ENCODE assay signal across 1 cellular context in the genomic region with DNA sequence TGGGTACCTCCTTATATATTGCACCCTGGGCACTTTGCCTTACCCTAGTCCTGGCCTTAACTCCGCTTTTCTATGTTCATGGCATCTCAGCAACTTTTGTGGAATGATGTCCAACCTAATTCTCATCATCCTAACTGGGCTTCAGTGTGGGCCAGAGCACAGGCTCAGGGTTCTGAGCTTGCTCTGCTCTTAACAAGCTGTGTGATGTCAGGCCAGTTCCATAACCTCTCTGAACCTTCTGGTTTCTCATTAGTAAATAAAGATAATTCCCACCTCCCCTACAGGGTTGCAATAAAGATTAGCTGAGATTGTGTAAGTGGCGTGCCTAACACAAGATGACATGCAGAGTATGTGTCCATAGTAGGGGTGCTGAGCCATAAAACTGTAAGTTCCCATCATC.
TF ChIP-seq lines count a peak whose summit lies in the region.

No MANE protein-coding gene starts in this region.

TF ChIP-seq in K562, 482 proteins besides CTCF, POLR2A, EP300 and RAD21 (continued from another document and continues in another):
- TF ChIP-seq, protein P1, sequence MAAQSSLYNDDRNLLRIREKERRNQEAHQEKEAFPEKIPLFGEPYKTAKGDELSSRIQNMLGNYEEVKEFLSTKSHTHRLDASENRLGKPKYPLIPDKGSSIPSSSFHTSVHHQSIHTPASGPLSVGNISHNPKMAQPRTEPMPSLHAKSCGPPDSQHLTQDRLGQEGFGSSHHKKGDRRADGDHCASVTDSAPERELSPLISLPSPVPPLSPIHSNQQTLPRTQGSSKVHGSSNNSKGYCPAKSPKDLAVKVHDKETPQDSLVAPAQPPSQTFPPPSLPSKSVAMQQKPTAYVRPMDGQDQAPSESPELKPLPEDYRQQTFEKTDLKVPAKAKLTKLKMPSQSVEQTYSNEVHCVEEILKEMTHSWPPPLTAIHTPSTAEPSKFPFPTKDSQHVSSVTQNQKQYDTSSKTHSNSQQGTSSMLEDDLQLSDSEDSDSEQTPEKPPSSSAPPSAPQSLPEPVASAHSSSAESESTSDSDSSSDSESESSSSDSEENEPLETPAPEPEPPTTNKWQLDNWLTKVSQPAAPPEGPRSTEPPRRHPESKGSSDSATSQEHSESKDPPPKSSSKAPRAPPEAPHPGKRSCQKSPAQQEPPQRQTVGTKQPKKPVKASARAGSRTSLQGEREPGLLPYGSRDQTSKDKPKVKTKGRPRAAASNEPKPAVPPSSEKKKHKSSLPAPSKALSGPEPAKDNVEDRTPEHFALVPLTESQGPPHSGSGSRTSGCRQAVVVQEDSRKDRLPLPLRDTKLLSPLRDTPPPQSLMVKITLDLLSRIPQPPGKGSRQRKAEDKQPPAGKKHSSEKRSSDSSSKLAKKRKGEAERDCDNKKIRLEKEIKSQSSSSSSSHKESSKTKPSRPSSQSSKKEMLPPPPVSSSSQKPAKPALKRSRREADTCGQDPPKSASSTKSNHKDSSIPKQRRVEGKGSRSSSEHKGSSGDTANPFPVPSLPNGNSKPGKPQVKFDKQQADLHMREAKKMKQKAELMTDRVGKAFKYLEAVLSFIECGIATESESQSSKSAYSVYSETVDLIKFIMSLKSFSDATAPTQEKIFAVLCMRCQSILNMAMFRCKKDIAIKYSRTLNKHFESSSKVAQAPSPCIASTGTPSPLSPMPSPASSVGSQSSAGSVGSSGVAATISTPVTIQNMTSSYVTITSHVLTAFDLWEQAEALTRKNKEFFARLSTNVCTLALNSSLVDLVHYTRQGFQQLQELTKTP (IDR thresholded peaks at IDR 0.05; ENCODE audit: low read depth in 1 of 2, partially characterized antibody in 2 of 2): no peak
- TF ChIP-seq BCOR (IDR thresholded peaks at IDR 0.05) (peak; percentile 92), BRF1 (IDR thresholded peaks at IDR 0.05; ENCODE audit: borderline replicate concordance, extremely low read depth, insufficient read length) (no peak), ZNF589 (CRISPR knock-in tag; IDR thresholded peaks at IDR 0.05; ENCODE audit: low read depth) (no peak), FOXP1 (CRISPR knock-in tag; IDR thresholded peaks at IDR 0.05) (0 out of 2 replicates have a peak, but pooled peaks have one; percentile 44), EWSR1 (IDR thresholded peaks at IDR 0.05; ENCODE audit: borderline replicate concordance, low read depth, partially characterized antibody) (no peak), FOXJ2 (tag; IDR thresholded peaks at IDR 0.05) (no peak), CBX5 (IDR thresholded peaks at IDR 0.05; ENCODE audit: borderline replicate concordance, low read depth) (no peak), PTTG1 (tag; IDR thresholded peaks at IDR 0.05; ENCODE audit: low read depth) (no peak), HIVEP1 (CRISPR knock-in tag; IDR thresholded peaks at IDR 0.05) (no peak), NR2C1 (IDR thresholded peaks at IDR 0.05) (no peak), NR2C1 (tag; IDR thresholded peaks at IDR 0.05) (0 out of 2 replicates have a peak, but pooled peaks have one; percentile 6), ZNF134 (CRISPR knock-in tag; conservative IDR thresholded peaks at IDR 0.05) (no peak), ZNF586 (CRISPR knock-in tag; conservative IDR thresholded peaks at IDR 0.05) (no peak), BRD9 (IDR thresholded peaks at IDR 0.05; ENCODE audit: low read depth, partially characterized antibody) (peak; percentile 59), BRD4 (IDR thresholded peaks at IDR 0.05) (no peak), SMAD1 (IDR thresholded peaks at IDR 0.05; ENCODE audit: low read depth, low read length, partially characterized antibody) (no peak), KLF6 (CRISPR knock-in tag; IDR thresholded peaks at IDR 0.05; ENCODE audit: borderline replicate concordance) (no peak), U2AF2 (optimal IDR thresholded peaks at IDR 0.05; ENCODE audit: low read depth, low read length) (no peak), PML (IDR thresholded peaks at IDR 0.05; ENCODE audit: low read length) (no peak), GABPB2 (CRISPR knock-in tag; conservative IDR thresholded peaks at IDR 0.05) (no peak), ZNF184 (CRISPR knock-in tag; IDR thresholded peaks at IDR 0.05) (no peak), RBM34 (IDR thresholded peaks at IDR 0.05; ENCODE audit: borderline replicate concordance, insufficient read depth, low read length) (no peak), SMAD2 (IDR thresholded peaks at IDR 0.05; ENCODE audit: low read depth, low read length) (no peak), ZNF324 (CRISPR knock-in tag; IDR thresholded peaks at IDR 0.05) (no peak), TAF9B (IDR thresholded peaks at IDR 0.05; ENCODE audit: partially characterized antibody) (no peak), NR4A1 (CRISPR knock-in tag; IDR thresholded peaks at IDR 0.05) (no peak), NR4A1 (tag; IDR thresholded peaks at IDR 0.05) (no peak), PHF20 (IDR thresholded peaks at IDR 0.05; ENCODE audit: partially characterized antibody) (no peak), ADNP (tag; IDR thresholded peaks at IDR 0.05) (peak; percentile 61; the same call in 1 of the 2 replicates)
- TF ChIP-seq, protein P2, sequence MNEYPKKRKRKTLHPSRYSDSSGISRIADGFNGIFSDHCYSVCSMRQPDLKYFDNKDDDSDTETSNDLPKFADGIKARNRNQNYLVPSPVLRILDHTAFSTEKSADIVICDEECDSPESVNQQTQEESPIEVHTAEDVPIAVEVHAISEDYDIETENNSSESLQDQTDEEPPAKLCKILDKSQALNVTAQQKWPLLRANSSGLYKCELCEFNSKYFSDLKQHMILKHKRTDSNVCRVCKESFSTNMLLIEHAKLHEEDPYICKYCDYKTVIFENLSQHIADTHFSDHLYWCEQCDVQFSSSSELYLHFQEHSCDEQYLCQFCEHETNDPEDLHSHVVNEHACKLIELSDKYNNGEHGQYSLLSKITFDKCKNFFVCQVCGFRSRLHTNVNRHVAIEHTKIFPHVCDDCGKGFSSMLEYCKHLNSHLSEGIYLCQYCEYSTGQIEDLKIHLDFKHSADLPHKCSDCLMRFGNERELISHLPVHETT (CRISPR knock-in tag; conservative IDR thresholded peaks at IDR 0.05 in 1 of 2, IDR thresholded peaks at IDR 0.05 in 1 of 2): no peak
- TF ChIP-seq, protein P3, sequence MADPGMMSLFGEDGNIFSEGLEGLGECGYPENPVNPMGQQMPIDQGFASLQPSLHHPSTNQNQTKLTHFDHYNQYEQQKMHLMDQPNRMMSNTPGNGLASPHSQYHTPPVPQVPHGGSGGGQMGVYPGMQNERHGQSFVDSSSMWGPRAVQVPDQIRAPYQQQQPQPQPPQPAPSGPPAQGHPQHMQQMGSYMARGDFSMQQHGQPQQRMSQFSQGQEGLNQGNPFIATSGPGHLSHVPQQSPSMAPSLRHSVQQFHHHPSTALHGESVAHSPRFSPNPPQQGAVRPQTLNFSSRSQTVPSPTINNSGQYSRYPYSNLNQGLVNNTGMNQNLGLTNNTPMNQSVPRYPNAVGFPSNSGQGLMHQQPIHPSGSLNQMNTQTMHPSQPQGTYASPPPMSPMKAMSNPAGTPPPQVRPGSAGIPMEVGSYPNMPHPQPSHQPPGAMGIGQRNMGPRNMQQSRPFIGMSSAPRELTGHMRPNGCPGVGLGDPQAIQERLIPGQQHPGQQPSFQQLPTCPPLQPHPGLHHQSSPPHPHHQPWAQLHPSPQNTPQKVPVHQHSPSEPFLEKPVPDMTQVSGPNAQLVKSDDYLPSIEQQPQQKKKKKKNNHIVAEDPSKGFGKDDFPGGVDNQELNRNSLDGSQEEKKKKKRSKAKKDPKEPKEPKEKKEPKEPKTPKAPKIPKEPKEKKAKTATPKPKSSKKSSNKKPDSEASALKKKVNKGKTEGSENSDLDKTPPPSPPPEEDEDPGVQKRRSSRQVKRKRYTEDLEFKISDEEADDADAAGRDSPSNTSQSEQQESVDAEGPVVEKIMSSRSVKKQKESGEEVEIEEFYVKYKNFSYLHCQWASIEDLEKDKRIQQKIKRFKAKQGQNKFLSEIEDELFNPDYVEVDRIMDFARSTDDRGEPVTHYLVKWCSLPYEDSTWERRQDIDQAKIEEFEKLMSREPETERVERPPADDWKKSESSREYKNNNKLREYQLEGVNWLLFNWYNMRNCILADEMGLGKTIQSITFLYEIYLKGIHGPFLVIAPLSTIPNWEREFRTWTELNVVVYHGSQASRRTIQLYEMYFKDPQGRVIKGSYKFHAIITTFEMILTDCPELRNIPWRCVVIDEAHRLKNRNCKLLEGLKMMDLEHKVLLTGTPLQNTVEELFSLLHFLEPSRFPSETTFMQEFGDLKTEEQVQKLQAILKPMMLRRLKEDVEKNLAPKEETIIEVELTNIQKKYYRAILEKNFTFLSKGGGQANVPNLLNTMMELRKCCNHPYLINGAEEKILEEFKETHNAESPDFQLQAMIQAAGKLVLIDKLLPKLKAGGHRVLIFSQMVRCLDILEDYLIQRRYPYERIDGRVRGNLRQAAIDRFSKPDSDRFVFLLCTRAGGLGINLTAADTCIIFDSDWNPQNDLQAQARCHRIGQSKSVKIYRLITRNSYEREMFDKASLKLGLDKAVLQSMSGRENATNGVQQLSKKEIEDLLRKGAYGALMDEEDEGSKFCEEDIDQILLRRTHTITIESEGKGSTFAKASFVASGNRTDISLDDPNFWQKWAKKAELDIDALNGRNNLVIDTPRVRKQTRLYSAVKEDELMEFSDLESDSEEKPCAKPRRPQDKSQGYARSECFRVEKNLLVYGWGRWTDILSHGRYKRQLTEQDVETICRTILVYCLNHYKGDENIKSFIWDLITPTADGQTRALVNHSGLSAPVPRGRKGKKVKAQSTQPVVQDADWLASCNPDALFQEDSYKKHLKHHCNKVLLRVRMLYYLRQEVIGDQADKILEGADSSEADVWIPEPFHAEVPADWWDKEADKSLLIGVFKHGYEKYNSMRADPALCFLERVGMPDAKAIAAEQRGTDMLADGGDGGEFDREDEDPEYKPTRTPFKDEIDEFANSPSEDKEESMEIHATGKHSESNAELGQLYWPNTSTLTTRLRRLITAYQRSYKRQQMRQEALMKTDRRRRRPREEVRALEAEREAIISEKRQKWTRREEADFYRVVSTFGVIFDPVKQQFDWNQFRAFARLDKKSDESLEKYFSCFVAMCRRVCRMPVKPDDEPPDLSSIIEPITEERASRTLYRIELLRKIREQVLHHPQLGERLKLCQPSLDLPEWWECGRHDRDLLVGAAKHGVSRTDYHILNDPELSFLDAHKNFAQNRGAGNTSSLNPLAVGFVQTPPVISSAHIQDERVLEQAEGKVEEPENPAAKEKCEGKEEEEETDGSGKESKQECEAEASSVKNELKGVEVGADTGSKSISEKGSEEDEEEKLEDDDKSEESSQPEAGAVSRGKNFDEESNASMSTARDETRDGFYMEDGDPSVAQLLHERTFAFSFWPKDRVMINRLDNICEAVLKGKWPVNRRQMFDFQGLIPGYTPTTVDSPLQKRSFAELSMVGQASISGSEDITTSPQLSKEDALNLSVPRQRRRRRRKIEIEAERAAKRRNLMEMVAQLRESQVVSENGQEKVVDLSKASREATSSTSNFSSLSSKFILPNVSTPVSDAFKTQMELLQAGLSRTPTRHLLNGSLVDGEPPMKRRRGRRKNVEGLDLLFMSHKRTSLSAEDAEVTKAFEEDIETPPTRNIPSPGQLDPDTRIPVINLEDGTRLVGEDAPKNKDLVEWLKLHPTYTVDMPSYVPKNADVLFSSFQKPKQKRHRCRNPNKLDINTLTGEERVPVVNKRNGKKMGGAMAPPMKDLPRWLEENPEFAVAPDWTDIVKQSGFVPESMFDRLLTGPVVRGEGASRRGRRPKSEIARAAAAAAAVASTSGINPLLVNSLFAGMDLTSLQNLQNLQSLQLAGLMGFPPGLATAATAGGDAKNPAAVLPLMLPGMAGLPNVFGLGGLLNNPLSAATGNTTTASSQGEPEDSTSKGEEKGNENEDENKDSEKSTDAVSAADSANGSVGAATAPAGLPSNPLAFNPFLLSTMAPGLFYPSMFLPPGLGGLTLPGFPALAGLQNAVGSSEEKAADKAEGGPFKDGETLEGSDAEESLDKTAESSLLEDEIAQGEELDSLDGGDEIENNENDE (IDR thresholded peaks at IDR 0.05; ENCODE audit: low read depth, low read length): no peak
- TF ChIP-seq, protein P4, sequence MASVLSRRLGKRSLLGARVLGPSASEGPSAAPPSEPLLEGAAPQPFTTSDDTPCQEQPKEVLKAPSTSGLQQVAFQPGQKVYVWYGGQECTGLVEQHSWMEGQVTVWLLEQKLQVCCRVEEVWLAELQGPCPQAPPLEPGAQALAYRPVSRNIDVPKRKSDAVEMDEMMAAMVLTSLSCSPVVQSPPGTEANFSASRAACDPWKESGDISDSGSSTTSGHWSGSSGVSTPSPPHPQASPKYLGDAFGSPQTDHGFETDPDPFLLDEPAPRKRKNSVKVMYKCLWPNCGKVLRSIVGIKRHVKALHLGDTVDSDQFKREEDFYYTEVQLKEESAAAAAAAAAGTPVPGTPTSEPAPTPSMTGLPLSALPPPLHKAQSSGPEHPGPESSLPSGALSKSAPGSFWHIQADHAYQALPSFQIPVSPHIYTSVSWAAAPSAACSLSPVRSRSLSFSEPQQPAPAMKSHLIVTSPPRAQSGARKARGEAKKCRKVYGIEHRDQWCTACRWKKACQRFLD (CRISPR knock-in tag; IDR thresholded peaks at IDR 0.05): peak; percentile 64; the same call in 1 of the 2 replicates
- TF ChIP-seq, protein P5, sequence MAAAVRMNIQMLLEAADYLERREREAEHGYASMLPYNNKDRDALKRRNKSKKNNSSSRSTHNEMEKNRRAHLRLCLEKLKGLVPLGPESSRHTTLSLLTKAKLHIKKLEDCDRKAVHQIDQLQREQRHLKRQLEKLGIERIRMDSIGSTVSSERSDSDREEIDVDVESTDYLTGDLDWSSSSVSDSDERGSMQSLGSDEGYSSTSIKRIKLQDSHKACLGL (CRISPR knock-in tag; IDR thresholded peaks at IDR 0.05; ENCODE audit: borderline replicate concordance, poor library complexity, severe bottlenecking): no peak
- TF ChIP-seq, protein P6, sequence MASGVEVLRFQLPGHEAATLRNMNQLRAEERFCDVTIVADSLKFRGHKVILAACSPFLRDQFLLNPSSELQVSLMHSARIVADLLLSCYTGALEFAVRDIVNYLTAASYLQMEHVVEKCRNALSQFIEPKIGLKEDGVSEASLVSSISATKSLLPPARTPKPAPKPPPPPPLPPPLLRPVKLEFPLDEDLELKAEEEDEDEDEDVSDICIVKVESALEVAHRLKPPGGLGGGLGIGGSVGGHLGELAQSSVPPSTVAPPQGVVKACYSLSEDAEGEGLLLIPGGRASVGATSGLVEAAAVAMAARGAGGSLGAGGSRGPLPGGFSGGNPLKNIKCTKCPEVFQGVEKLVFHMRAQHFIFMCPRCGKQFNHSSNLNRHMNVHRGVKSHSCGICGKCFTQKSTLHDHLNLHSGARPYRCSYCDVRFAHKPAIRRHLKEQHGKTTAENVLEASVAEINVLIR (CRISPR knock-in tag; IDR thresholded peaks at IDR 0.05): no peak
- TF ChIP-seq, protein P7, sequence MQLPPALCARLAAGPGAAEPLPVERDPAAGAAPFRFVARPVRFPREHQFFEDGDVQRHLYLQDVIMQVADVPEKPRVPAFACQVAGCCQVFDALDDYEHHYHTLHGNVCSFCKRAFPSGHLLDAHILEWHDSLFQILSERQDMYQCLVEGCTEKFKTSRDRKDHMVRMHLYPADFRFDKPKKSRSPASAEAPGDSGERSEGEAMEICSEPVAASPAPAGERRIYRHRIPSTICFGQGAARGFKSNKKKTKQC (CRISPR knock-in tag; IDR thresholded peaks at IDR 0.05): no peak
